In genomic region chr7:143797119-143797895, GRCh38 we compare ENCODE assay signal across 4 cellular contexts. TPM values are rescaled to one million over a fixed set of nuclear protein-coding genes. Genes with fewer than 3 reads are reported as not detected.
"Had no signal": no experiment of that assay in that cellular context is flagged by ENCODE, and none has a peak within 500 bp of the region (broad histone marks: within the 10 kb centered on the region; RNA-seq: fewer than 3 reads in every experiment).

No MANE protein-coding gene starts in this region.

RNA-seq across cellular contexts. Expression of gene CTAGE6, which starts 39.8 kb away (rescaled TPM):
- total RNA-seq: activated T-helper 1 cell treated with anti-CD3 and anti-CD28 coated beads, Interleukin-12 subunit alpha, Interleukin-12 subunit beta, Interleukin-2, Interleukin-4 antibody, amounts not matched to agents 30 ng/mL and 10 ng/mL and 1 ng/mL, durations not matched to agents 14 hours and 24 hours and 36 hours; endodermal cell had no signal
- polyA plus RNA-seq: hepatocyte, keratinocyte had no signal
